In genomic region chr9:35598863-35599590, GRCh38 we compare ENCODE assay signal across 2 cellular contexts.
TF ChIP-seq lines count a peak whose summit lies in the region.

No MANE protein-coding gene starts in this region.

TF ChIP-seq in GM23338, 12 proteins besides CTCF, POLR2A, EP300 and RAD21:
- TF ChIP-seq EZH2 (IDR thresholded peaks at IDR 0.05; ENCODE audit: low read depth, unreplicated experiment) (no peak), POLR2AphosphoS5 (IDR thresholded peaks at IDR 0.05; ENCODE audit: low read depth) (no peak), STAT1 (IDR thresholded peaks at IDR 0.05; ENCODE audit: unreplicated experiment) (no peak), ZNF331 (CRISPR knock-in tag; IDR thresholded peaks at IDR 0.05; ENCODE audit: low read depth) (no peak), EZH2phosphoT487 (IDR thresholded peaks at IDR 0.05; ENCODE audit: unreplicated experiment) (no peak)

TF ChIP-seq in WTC11, 78 proteins besides CTCF, POLR2A, EP300 and RAD21:
- TF ChIP-seq NFATC4 (CRISPR knock-in tag; IDR thresholded peaks at IDR 0.05) (no peak), TCF7 (CRISPR knock-in tag; IDR thresholded peaks at IDR 0.05; ENCODE audit: low read depth) (no peak), ZSCAN18 (CRISPR knock-in tag; IDR thresholded peaks at IDR 0.05) (no peak), ATF1 (CRISPR knock-in tag; IDR thresholded peaks at IDR 0.05) (no peak), JUN (CRISPR knock-in tag; IDR thresholded peaks at IDR 0.05) (no peak), NR3C1 (CRISPR knock-in tag; conservative IDR thresholded peaks at IDR 0.05; ENCODE audit: low read depth) (no peak), FOXP1 (CRISPR knock-in tag; IDR thresholded peaks at IDR 0.05; ENCODE audit: borderline replicate concordance) (no peak), PRRX2 (CRISPR knock-in tag; IDR thresholded peaks at IDR 0.05) (no peak), ZNF532 (CRISPR knock-in tag; IDR thresholded peaks at IDR 0.05; ENCODE audit: borderline replicate concordance) (no peak), FOXJ3 (CRISPR knock-in tag; IDR thresholded peaks at IDR 0.05; ENCODE audit: borderline replicate concordance) (no peak), CDX4 (CRISPR knock-in tag; IDR thresholded peaks at IDR 0.05; ENCODE audit: borderline replicate concordance) (no peak), MXD4 (CRISPR knock-in tag; IDR thresholded peaks at IDR 0.05; ENCODE audit: borderline replicate concordance) (no peak), USF1 (CRISPR knock-in tag; IDR thresholded peaks at IDR 0.05) (no peak), MLX (CRISPR knock-in tag; IDR thresholded peaks at IDR 0.05) (no peak), PREB (CRISPR knock-in tag; IDR thresholded peaks at IDR 0.05; ENCODE audit: borderline replicate concordance) (no peak)
- TF ChIP-seq, protein P1, sequence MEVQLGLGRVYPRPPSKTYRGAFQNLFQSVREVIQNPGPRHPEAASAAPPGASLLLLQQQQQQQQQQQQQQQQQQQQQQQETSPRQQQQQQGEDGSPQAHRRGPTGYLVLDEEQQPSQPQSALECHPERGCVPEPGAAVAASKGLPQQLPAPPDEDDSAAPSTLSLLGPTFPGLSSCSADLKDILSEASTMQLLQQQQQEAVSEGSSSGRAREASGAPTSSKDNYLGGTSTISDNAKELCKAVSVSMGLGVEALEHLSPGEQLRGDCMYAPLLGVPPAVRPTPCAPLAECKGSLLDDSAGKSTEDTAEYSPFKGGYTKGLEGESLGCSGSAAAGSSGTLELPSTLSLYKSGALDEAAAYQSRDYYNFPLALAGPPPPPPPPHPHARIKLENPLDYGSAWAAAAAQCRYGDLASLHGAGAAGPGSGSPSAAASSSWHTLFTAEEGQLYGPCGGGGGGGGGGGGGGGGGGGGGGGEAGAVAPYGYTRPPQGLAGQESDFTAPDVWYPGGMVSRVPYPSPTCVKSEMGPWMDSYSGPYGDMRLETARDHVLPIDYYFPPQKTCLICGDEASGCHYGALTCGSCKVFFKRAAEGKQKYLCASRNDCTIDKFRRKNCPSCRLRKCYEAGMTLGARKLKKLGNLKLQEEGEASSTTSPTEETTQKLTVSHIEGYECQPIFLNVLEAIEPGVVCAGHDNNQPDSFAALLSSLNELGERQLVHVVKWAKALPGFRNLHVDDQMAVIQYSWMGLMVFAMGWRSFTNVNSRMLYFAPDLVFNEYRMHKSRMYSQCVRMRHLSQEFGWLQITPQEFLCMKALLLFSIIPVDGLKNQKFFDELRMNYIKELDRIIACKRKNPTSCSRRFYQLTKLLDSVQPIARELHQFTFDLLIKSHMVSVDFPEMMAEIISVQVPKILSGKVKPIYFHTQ (CRISPR knock-in tag; IDR thresholded peaks at IDR 0.05): no peak
- TF ChIP-seq, protein P2, sequence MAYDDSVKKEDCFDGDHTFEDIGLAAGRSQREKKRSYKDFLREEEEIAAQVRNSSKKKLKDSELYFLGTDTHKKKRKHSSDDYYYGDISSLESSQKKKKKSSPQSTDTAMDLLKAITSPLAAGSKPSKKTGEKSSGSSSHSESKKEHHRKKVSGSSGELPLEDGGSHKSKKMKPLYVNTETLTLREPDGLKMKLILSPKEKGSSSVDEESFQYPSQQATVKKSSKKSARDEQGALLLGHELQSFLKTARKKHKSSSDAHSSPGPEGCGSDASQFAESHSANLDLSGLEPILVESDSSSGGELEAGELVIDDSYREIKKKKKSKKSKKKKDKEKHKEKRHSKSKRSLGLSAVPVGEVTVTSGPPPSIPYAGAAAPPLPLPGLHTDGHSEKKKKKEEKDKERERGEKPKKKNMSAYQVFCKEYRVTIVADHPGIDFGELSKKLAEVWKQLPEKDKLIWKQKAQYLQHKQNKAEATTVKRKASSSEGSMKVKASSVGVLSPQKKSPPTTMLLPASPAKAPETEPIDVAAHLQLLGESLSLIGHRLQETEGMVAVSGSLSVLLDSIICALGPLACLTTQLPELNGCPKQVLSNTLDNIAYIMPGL (CRISPR knock-in tag; IDR thresholded peaks at IDR 0.05): no peak
